In genomic region chr10:27258492-27258837, GRCh38 we compare ENCODE assay signal across 9 cellular contexts. TPM values are rescaled to one million over a fixed set of nuclear protein-coding genes. Genes with fewer than 3 reads are reported as not detected.
A peak's percentile ranks its signal among the peaks of the same experiment; 100 is the strongest.
DNase-seq lines count a peak whose midpoint lies in the region; ATAC-seq and TF ChIP-seq lines count a peak whose summit lies in the region.
"Had no signal": no experiment of that assay in that cellular context is flagged by ENCODE, and none has a peak within 500 bp of the region (broad histone marks: within the 10 kb centered on the region; RNA-seq: fewer than 3 reads in every experiment).

No MANE protein-coding gene starts in this region.

- H3K4me1 ChIP-seq in esophagus muscularis mucosa, result peaks cover 8 to 21% (median 14%) of the 10 kb centered on the region in 4 donors
- peaks cover 4% of the 10 kb centered on the region for H3K4me1 ChIP-seq in neural progenitor cell

- H2AFZ ChIP-seq in neural progenitor cell (replicated peaks), result peak overlapping the region; percentile 99

- peaks cover 21% of the 10 kb centered on the region for H3F3A ChIP-seq in neural progenitor cell (ENCODE audit: low read depth)

- H3K4me2 ChIP-seq in neural progenitor cell, result peak overlapping the region; percentile 97

- no peak for TF ChIP-seq POLR2A in esophagus muscularis mucosa (IDR thresholded peaks at IDR 0.05; ENCODE audit: low read depth)

- H4K20me1 ChIP-seq in neural progenitor cell (ENCODE audit: low read depth), result no peaks in the 10 kb centered on the region

- in situ Hi-C loops in ACHN (cut with HindIII; ENCODE audit: low pct_ligation_motif_present, low pct_unique_long_range_greater_than_20kb, low sequenced_read_pairs), result no loop called here

- H3K36me3 ChIP-seq in BJ (ENCODE audit: control insufficient read depth, insufficient read depth, low read length) (no peaks in the 10 kb centered on the region), esophagus muscularis mucosa (no peaks in the 10 kb centered on the region), neural progenitor cell (no peaks in the 10 kb centered on the region)

- H3K9me3 ChIP-seq in esophagus muscularis mucosa, result no peaks in the 10 kb centered on the region
- H3K9me3 ChIP-seq in neural progenitor cell (ENCODE audit: low read depth), result no peaks in the 10 kb centered on the region
- H3K9me3 ChIP-seq: body of pancreas had no signal

- H3K9me3 Mint-ChIP-seq in IgD-negative memory B cell (peaks cover 0 to 8% (median 0%) of the 10 kb centered on the region in 3 donors), neural progenitor cell (peaks cover 9% of the 10 kb centered on the region)

- H3K4me3 ChIP-seq in BJ (ENCODE audit: low read depth, low read length), result peak overlapping the region; percentile 31
- H3K4me3 ChIP-seq in esophagus muscularis mucosa, result peak overlapping the region; percentile 58 to 79 (median 66)
- peak overlapping the region; percentile 73 for H3K4me3 ChIP-seq in neural progenitor cell

- intact Hi-C loops in esophagus muscularis mucosa (cut with DNase I), result no loop called here

- DNase-seq in BJ (ENCODE audit: low read depth) (no peak), esophagus muscularis mucosa (ENCODE audit: extremely low spot score) (no peak), neural progenitor cell (ENCODE audit: low spot score) (no peak), omental fat pad (ENCODE audit: low spot score) (no peak), ACHN (no peak), DMS153 (lab: John Stamatoyannopoulos, UW) (no peak)

- H3K36me3 Mint-ChIP-seq in IgD-negative memory B cell (no peaks in the 10 kb centered on the region), neural progenitor cell (peaks cover 7% of the 10 kb centered on the region)

- CTCF ChIA-PET in BJ (lab: Yijun Ruan, JAX), result no interaction called here

- H3K79me2 ChIP-seq in neural progenitor cell (ENCODE audit: low read depth), result no peaks in the 10 kb centered on the region

- no peak overlapping the region for H3K9ac ChIP-seq in neural progenitor cell

- no peak for ATAC-seq in omental fat pad (ENCODE audit: low FRiP score)
- no peak for ATAC-seq in HG03196 (IDR thresholded peaks at IDR 0.05; ENCODE audit: unreplicated experiment)

- TF ChIP-seq CTCF in BJ (IDR thresholded peaks at IDR 0.05; ENCODE audit: insufficient read depth, low read depth, low read length) (no peak), esophagus muscularis mucosa (IDR thresholded peaks at IDR 0.05) (no peak), neural progenitor cell (IDR thresholded peaks at IDR 0.05) (no peak), omental fat pad (IDR thresholded peaks at IDR 0.05) (no peak)

- peak overlapping the region in 1 of 3 donors; percentile 86 for H3K27ac Mint-ChIP-seq in IgD-negative memory B cell
- H3K27ac Mint-ChIP-seq in neural progenitor cell, result no peak overlapping the region

- peaks cover 11 to 14% (median 13%) of the 10 kb centered on the region in 3 donors for H3K4me1 Mint-ChIP-seq in IgD-negative memory B cell
- H3K4me1 Mint-ChIP-seq in neural progenitor cell, result peaks cover 22% of the 10 kb centered on the region

- H3K27me3 Mint-ChIP-seq in IgD-negative memory B cell (peaks cover 48% of the 10 kb centered on the region), neural progenitor cell (ENCODE audit: insufficient read depth, low read depth) (peaks cover 24% of the 10 kb centered on the region)

- peak overlapping the region; percentile 64 to 80 (median 71) for H3K27ac ChIP-seq in esophagus muscularis mucosa (replicated peaks in 1 of 4)
- H3K27ac ChIP-seq in neural progenitor cell, result no peak overlapping the region
- H3K27ac ChIP-seq: body of pancreas had no signal

- 9% methylated on average over 13 of the region's 18 CpGs for WGBS in esophagus muscularis mucosa

- H3K27me3 ChIP-seq in BJ (ENCODE audit: control insufficient read depth, insufficient read depth, low read length) (peaks cover 17% of the 10 kb centered on the region), esophagus muscularis mucosa (peaks cover 0 to 45% (median 2%) of the 10 kb centered on the region in 4 donors), neural progenitor cell (peaks cover 58% of the 10 kb centered on the region)

- POLR2A ChIA-PET in BJ (lab: Charles Lee), result no interaction called here

- H3K4me3 Mint-ChIP-seq in IgD-negative memory B cell (peak overlapping the region; percentile 82 to 95 (median 90)), neural progenitor cell (peak overlapping the region; percentile 84)

- TF ChIP-seq EP300 in esophagus muscularis mucosa (IDR thresholded peaks at IDR 0.05), result no peak

RNA-seq across cellular contexts. Expression of gene ACBD5, which starts 17.9 kb away (rescaled TPM):
- polyA plus RNA-seq in BJ (2011; rRNA removed) (7.8 and 13.1 TPM in 2 replicates), IgD-negative memory B cell (10.1 TPM)
- 4.6 and 6.3 TPM in 2 replicates for polyA minus RNA-seq in BJ (2011; rRNA and poly(A)+ RNA removed)
- total RNA-seq in esophagus muscularis mucosa (10 to 100 TPM; 12.5 to 17.4 (median 14.4) TPM), neural progenitor cell (ENCODE audit: low replicate concordance) (15.5 and 21.8 TPM in 2 replicates), omental fat pad (10 to 100 TPM; 13.0 to 24.6 (median 19.2) TPM)
